Comparison of ENCODE assay signal across 1 cellular context in genomic region chr5:158951461-158951860, GRCh38.
TF ChIP-seq lines count a peak whose summit lies in the region.

No MANE protein-coding gene starts in this region.

TF ChIP-seq in HepG2, 621 proteins besides CTCF, POLR2A, EP300 and RAD21:
- no peak for TF ChIP-seq ZBTB37 (CRISPR knock-in tag; IDR thresholded peaks at IDR 0.05)
- TF ChIP-seq MXI1 (IDR thresholded peaks at IDR 0.05; ENCODE audit: borderline replicate concordance, low read depth, low read length), result no peak
- no peak for TF ChIP-seq ZNF160 (CRISPR knock-in tag; IDR thresholded peaks at IDR 0.05)
- TF ChIP-seq SAFB2 (CRISPR knock-in tag; IDR thresholded peaks at IDR 0.05; ENCODE audit: borderline replicate concordance, low read depth), result no peak
